ENCODE assay signal across 15 cellular contexts in genomic region chr22:43957871-43958270, GRCh38. TPM values are rescaled to one million over a fixed set of nuclear protein-coding genes. Genes with fewer than 3 reads are reported as not detected.
DNase-seq lines count a peak whose midpoint lies in the region; ATAC-seq and TF ChIP-seq lines count a peak whose summit lies in the region.
"Had no signal": no experiment of that assay in that cellular context is flagged by ENCODE, and none has a peak within 500 bp of the region (broad histone marks: within the 10 kb centered on the region; RNA-seq: fewer than 3 reads in every experiment).

No MANE protein-coding gene starts in this region.

- DNase-seq in NCI-H2196 (lab: John Stamatoyannopoulos, UW; ENCODE audit: unreplicated experiment) (peak; percentile 12), NCI-H2196 treated with DMSO at 0.1 percent for 48 hours (lab: John Stamatoyannopoulos, UW; ENCODE audit: unreplicated experiment) (no peak), M059J (ENCODE audit: low read depth) (peak; percentile 32), psoas muscle (no peak), HEK293T (ENCODE audit: extremely low spot score) (no peak), colonic mucosa (no peak)
- DNase-seq in effector memory CD8-positive, alpha-beta T cell, result no peak
- DNase-seq in NK-92 treated with Interleukin-12 subunit alpha and Interleukin-12 subunit beta, amount 100 ng/mL, for 24 hours (lab: John Stamatoyannopoulos, UW), result no peak
- DNase-seq: 8988T, cortex of kidney, GDM1, left ventricle myocardium inferior, NCI-H187 treated with DMSO at 0.1 percent for 48 hours, NCI-H524 treated with DMSO at 0.1 percent for 48 hours, Peyer's patch had no signal

- POLR2A ChIA-PET in HEK293T (lab: Yijun Ruan, JAX), result no interaction called here

- H3K27me3 ChIP-seq in psoas muscle (ENCODE audit: insufficient read depth in 3 of 3, low read length in 2 of 3) (no peaks in the 10 kb centered on the region), colonic mucosa (no peaks in the 10 kb centered on the region)
- H3K27me3 ChIP-seq: Peyer's patch had no signal

- no peak for ATAC-seq in effector memory CD8-positive, alpha-beta T cell (replicated peaks)
- no peak for ATAC-seq in psoas muscle

- no peaks in the 10 kb centered on the region for H3K36me3 ChIP-seq in psoas muscle (ENCODE audit: insufficient read depth in 1 of 2, low read depth in 1 of 2)
- no peaks in the 10 kb centered on the region for H3K36me3 ChIP-seq in colonic mucosa
- H3K36me3 ChIP-seq: Peyer's patch had no signal

- peaks cover 18% of the 10 kb centered on the region for H3K36me3 Mint-ChIP-seq in effector memory CD8-positive, alpha-beta T cell (ENCODE audit: insufficient read depth)

- peaks cover 32 to 34% of the 10 kb centered on the region in 2 donors for H3K4me1 Mint-ChIP-seq in effector memory CD8-positive, alpha-beta T cell (ENCODE audit: low read depth in 2 of 2)

- peak overlapping the region; percentile 85 for H3K4me3 ChIP-seq in psoas muscle
- no peak overlapping the region for H3K4me3 ChIP-seq in colonic mucosa
- H3K4me3 ChIP-seq: Peyer's patch had no signal

- intact Hi-C loops in psoas muscle (cut with DNase I) (loop anchor here in 1 of 2 donors (10.0 kb wide), 1 partner anchor 133 kb away; no protein-coding TSS in a partner anchor), colonic mucosa (cut with DNase I) (no loop called here)

- WGBS in psoas muscle, 3 donors, result 68 to 81% (median 69%) methylated on average over 11 of the region's 11 CpGs

- peak overlapping the region; percentile 5 to 7 for H3K4me3 Mint-ChIP-seq in effector memory CD8-positive, alpha-beta T cell

- no peaks in the 10 kb centered on the region for H3K9me3 Mint-ChIP-seq in effector memory CD8-positive, alpha-beta T cell

- H3K9ac ChIP-seq in colonic mucosa (ENCODE audit: low read depth in 2 of 2, low read length in 2 of 2), result no peak overlapping the region

- H3K27ac Mint-ChIP-seq in effector memory CD8-positive, alpha-beta T cell, result no peak overlapping the region

- no peak for TF ChIP-seq CTCF in psoas muscle (IDR thresholded peaks at IDR 0.05)
- no peak for TF ChIP-seq CTCF in colonic mucosa (IDR thresholded peaks at IDR 0.05)

- H3K4me1 ChIP-seq in psoas muscle, result peaks cover 38% of the 10 kb centered on the region
- H3K4me1 ChIP-seq in colonic mucosa, result peaks cover 8% of the 10 kb centered on the region

- H3K9me3 ChIP-seq in psoas muscle, result no peaks in the 10 kb centered on the region
- no peaks in the 10 kb centered on the region for H3K9me3 ChIP-seq in colonic mucosa
- H3K9me3 ChIP-seq: left ventricle myocardium inferior, Peyer's patch had no signal

- CTCF ChIA-PET in HEK293T (lab: Yijun Ruan, JAX), result no interaction called here

- H3K27me3 Mint-ChIP-seq in effector memory CD8-positive, alpha-beta T cell, result no peaks in the 10 kb centered on the region

- H3K27ac ChIP-seq in psoas muscle, result peak overlapping the region; percentile 91
- no peak overlapping the region for H3K27ac ChIP-seq in colonic mucosa
- H3K27ac ChIP-seq: Peyer's patch had no signal

TF ChIP-seq in HEK293T, 16 proteins besides CTCF, POLR2A, EP300 and RAD21:
- no peak for TF ChIP-seq ZNF384 (IDR thresholded peaks at IDR 0.05)
- TF ChIP-seq ELF4 (IDR thresholded peaks at IDR 0.05), result no peak
- TF ChIP-seq HDGF (IDR thresholded peaks at IDR 0.05; ENCODE audit: borderline replicate concordance), result no peak
- TF ChIP-seq PKNOX1 (IDR thresholded peaks at IDR 0.05), result no peak
- no peak for TF ChIP-seq FOXA1 (IDR thresholded peaks at IDR 0.05)
- no peak for TF ChIP-seq BHLHE40 (IDR thresholded peaks at IDR 0.05; ENCODE audit: borderline replicate concordance)

RNA-seq across cellular contexts. Expression of gene SAMM50, which starts 2.6 kb away (rescaled TPM):
- total RNA-seq in M059J (2014; rRNA removed; shearing (Covaris generic)), result 30.0 and 40.8 TPM in 2 replicates
- total RNA-seq in psoas muscle (10 to 100 TPM; 59.3 to 95.0 (median 83.7) TPM), colonic mucosa (10 to 100 TPM; 40.7 to 49.5 TPM)
- 100 to 1,000 TPM in 1 of 3 donors, 10 to 100 TPM in 2; 62.7 to 105 (median 80.0) TPM for polyA plus RNA-seq in psoas muscle

RNA-seq across cellular contexts. Expression of gene PNPLA3, which starts 34.3 kb away (rescaled TPM):
- 9.4 and 11.8 TPM in 2 replicates for total RNA-seq in M059J (2014; rRNA removed; shearing (Covaris generic))
- total RNA-seq in psoas muscle (1 to 10 TPM in 1 of 4 donors, under 1 TPM in 3; 0.32 to 3.3 (median 0.66) TPM), colonic mucosa (1 to 10 TPM in 1 of 2 donors, under 1 TPM in 1; 0.15 to 1.6 TPM)
- under 1 TPM in 2 of 3 donors, not detected in 1; 0.29 to 0.83 TPM for polyA plus RNA-seq in psoas muscle
- total RNA-seq: left ventricle myocardium inferior had no signal

Comparison
In these comparisons a context has a peak if more than half of its experiments do, and no peak if none do; other contexts are left out.
1. DNase-seq: peak in NCI-H2196 (single experiment) and M059J (single experiment); none in NCI-H2196 treated with DMSO at 0.1 percent for 48 hours (single experiment), effector memory CD8-positive, alpha-beta T cell (0 of 3), psoas muscle (0 of 2), HEK293T (single experiment), NK-92 treated with Interleukin-12 subunit alpha and Interleukin-12 subunit beta, amount 100 ng/mL, for 24 hours (single experiment) and colonic mucosa (single experiment).